Comparison of ENCODE assay signal across 28 cellular contexts in the genomic region with DNA sequence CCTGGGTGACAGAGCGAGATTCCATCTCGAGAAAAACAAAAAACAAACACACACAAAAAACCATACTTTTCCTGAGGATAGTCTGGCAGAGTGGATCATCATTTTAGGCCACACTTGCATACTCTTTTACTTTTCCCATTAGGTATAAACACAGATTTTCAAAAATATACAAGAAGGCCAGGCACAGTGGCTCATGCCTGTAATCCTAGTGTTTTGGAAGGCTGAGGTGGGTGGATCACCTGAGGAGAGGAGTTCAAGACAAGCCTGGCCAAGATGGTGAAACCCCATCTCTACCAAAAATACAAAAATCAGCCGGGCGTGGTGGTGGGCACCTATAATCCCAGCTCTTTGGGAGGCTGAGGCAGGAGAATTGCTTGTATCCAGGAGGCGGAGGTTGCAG.
"Had no signal": no experiment of that assay in that cellular context is flagged by ENCODE, and none has a peak within 500 bp of the region (broad histone marks: within the 10 kb centered on the region; RNA-seq: fewer than 3 reads in every experiment).

No MANE protein-coding gene starts in this region.

- H3K4me3 Mint-ChIP-seq: activated CD8-positive, alpha-beta memory T cell treated with anti-CD3 and anti-CD28 coated beads, Interleukin-2, amount 10 ng/mL, durations not matched to agents 7 days and 5 days; activated naive CD8-positive, alpha-beta T cell; activated T-helper 1 cell treated with anti-CD3 and anti-CD28 coated beads, Interleukin-12 subunit alpha, Interleukin-12 subunit beta, Interleukin-2, Interleukin-4 antibody, amounts not matched to agents 30 ng/mL and 10 ng/mL and 1 ng/mL, durations not matched to agents 14 hours and 24 hours and 36 hours; effector memory CD8-positive, alpha-beta T cell had no signal

- H3K9me3 Mint-ChIP-seq: activated T-helper 1 cell treated with anti-CD3 and anti-CD28 coated beads, Interleukin-12 subunit alpha, Interleukin-12 subunit beta, Interleukin-2, Interleukin-4 antibody, amounts not matched to agents 30 ng/mL and 10 ng/mL and 1 ng/mL, durations not matched to agents 14 hours and 24 hours and 36 hours; activated T-helper 2 cell treated with anti-CD3 and anti-CD28 coated beads, Interferon-gamma antibody, Interleukin-2, Interleukin-4, amounts not matched to agents 10 μg/mL and 5 μg/mL and 100 μg/mL, durations not matched to agents 14 hours and 24 hours and 36 hours; effector memory CD8-positive, alpha-beta T cell had no signal

- H3K27me3 Mint-ChIP-seq: activated CD8-positive, alpha-beta memory T cell treated with anti-CD3 and anti-CD28 coated beads, Interleukin-2, amount 10 ng/mL, durations not matched to agents 7 days and 5 days; activated naive CD8-positive, alpha-beta T cell; effector memory CD8-positive, alpha-beta T cell had no signal

- H3K27ac Mint-ChIP-seq: activated CD8-positive, alpha-beta memory T cell treated with anti-CD3 and anti-CD28 coated beads, Interleukin-2, amount 10 ng/mL, durations not matched to agents 7 days and 5 days; activated naive CD8-positive, alpha-beta T cell; activated T-helper 1 cell treated with anti-CD3 and anti-CD28 coated beads, Interleukin-12 subunit alpha, Interleukin-12 subunit beta, Interleukin-2, Interleukin-4 antibody, amounts not matched to agents 30 ng/mL and 10 ng/mL and 1 ng/mL, durations not matched to agents 14 hours and 24 hours and 36 hours; activated T-helper 2 cell treated with anti-CD3 and anti-CD28 coated beads, Interferon-gamma antibody, Interleukin-2, Interleukin-4, amounts not matched to agents 10 μg/mL and 5 μg/mL and 100 μg/mL, durations not matched to agents 14 hours and 24 hours and 36 hours; effector memory CD8-positive, alpha-beta T cell had no signal

- H3K36me3 Mint-ChIP-seq: activated naive CD8-positive, alpha-beta T cell had no signal

- H3K27me3 ChIP-seq: body of pancreas, esophagus squamous epithelium, gastroesophageal sphincter, heart right ventricle, hepatocyte had no signal

- H3K36me3 ChIP-seq: gastroesophageal sphincter had no signal

- H3K4me3 ChIP-seq: body of pancreas, esophagus squamous epithelium, gastroesophageal sphincter, heart right ventricle, hepatocyte had no signal

- H3K4me1 Mint-ChIP-seq: activated CD8-positive, alpha-beta memory T cell treated with anti-CD3 and anti-CD28 coated beads, Interleukin-2, amount 10 ng/mL, durations not matched to agents 7 days and 5 days had no signal

- H3K4me1 ChIP-seq: body of pancreas, gastroesophageal sphincter had no signal

- H3K9me3 ChIP-seq: body of pancreas, esophagus squamous epithelium, gastroesophageal sphincter, heart right ventricle had no signal

- DNase-seq: activated CD4-positive, alpha-beta T cell treated with anti-CD3 and anti-CD28 coated beads for 48 hours; activated CD4-positive, alpha-beta T cell treated with anti-CD3 and anti-CD28 coated beads, Interleukin-2, amount 50 U/mL, for 1 hour; activated CD4-positive, alpha-beta T cell treated with anti-CD3 and anti-CD28 coated beads, Interleukin-2, amount 50 U/mL, for 48 hours; activated CD4-positive, CD25-positive, alpha-beta regulatory T cell; activated CD4-positive, CD25-positive, alpha-beta regulatory T cell treated with anti-CD3 and anti-CD28 coated beads, Interleukin-2, amount 50 U/mL, for 72 hours; activated CD8-positive, alpha-beta memory T cell treated with anti-CD3 and anti-CD28 coated beads, Interleukin-2, amount 10 ng/mL, durations not matched to agents 7 days and 5 days; activated CD8-positive, alpha-beta memory T cell treated with anti-CD3 and anti-CD28 coated beads, Interleukin-2, amount 50 U/mL, for 4 hours; activated effector memory CD4-positive, alpha-beta T cell treated with anti-CD3 and anti-CD28 coated beads, Interleukin-2, amount 50 U/mL, for 16 hours; activated naive CD4-positive, alpha-beta T cell treated with anti-CD3 and anti-CD28 coated beads, Interleukin-2, amount 50 U/mL, for 16 hours; activated T-cell treated with anti-CD3 and anti-CD28 coated beads, Interleukin-2, amount 50 U/mL, for 1 hour; activated T-cell treated with anti-CD3 and anti-CD28 coated beads, Interleukin-2, amount 50 U/mL, for 48 hours; amygdala; aorta; body of pancreas; caudate nucleus; cortex of kidney; dermis blood vessel endothelial cell; effector CD4-positive, alpha-beta T cell; effector memory CD8-positive, alpha-beta T cell; esophagus squamous epithelium; foreskin melanocyte; heart right ventricle; T-helper 2 cell had no signal

- H3K27ac ChIP-seq: body of pancreas, esophagus squamous epithelium, gastroesophageal sphincter, heart right ventricle, hepatocyte had no signal
